Comparison of ENCODE assay signal across 2 cellular contexts in the genomic region with DNA sequence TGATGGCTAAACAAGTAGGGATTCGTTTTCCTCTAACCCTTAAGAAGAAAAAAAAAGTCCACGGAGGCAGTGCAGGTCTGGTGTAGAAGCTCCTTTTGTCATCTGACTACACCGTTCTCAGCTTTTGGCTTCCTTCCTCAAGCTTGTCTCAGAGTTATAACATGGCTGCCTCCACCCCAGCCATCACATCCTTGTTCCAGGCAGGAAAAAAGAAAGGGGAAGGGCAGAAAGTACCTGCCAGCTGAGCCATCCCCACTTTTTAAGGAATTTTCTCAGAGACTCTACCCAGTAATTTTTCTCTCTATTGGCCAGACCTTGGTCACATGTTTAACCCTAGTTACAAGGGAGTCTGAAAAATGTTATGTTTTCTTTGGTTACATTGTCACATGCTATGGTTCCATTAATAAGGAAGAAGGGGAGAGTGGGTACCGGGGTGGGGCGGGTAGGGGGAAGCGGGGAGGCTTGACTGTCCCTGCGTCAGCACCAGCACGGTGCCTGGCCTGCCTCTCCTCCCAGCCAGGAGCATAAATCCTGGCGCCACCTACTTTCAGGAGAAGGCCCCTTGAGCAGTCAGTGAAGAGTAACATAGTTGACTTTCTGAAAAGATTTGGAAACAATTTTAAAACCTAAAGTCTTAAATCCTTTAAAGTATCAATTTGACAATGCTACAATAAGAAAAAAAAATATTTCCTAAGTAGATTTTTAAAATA.
TF ChIP-seq lines count a peak whose summit lies in the region.

No MANE protein-coding gene starts in this region.

TF ChIP-seq in GM23338, 12 proteins besides CTCF, POLR2A, EP300 and RAD21 (continued from another document):
- TF ChIP-seq EZH2 (IDR thresholded peaks at IDR 0.05; ENCODE audit: low read depth, unreplicated experiment) (no peak), POLR2AphosphoS5 (IDR thresholded peaks at IDR 0.05; ENCODE audit: low read depth) (no peak), ZNF114 (CRISPR knock-in tag; IDR thresholded peaks at IDR 0.05) (no peak), JUNB (IDR thresholded peaks at IDR 0.05; ENCODE audit: unreplicated experiment) (no peak), ZNF331 (CRISPR knock-in tag; IDR thresholded peaks at IDR 0.05; ENCODE audit: low read depth) (no peak)
- TF ChIP-seq, protein P1, sequence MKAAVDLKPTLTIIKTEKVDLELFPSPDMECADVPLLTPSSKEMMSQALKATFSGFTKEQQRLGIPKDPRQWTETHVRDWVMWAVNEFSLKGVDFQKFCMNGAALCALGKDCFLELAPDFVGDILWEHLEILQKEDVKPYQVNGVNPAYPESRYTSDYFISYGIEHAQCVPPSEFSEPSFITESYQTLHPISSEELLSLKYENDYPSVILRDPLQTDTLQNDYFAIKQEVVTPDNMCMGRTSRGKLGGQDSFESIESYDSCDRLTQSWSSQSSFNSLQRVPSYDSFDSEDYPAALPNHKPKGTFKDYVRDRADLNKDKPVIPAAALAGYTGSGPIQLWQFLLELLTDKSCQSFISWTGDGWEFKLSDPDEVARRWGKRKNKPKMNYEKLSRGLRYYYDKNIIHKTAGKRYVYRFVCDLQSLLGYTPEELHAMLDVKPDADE (IDR thresholded peaks at IDR 0.05): no peak
- TF ChIP-seq, protein P2, sequence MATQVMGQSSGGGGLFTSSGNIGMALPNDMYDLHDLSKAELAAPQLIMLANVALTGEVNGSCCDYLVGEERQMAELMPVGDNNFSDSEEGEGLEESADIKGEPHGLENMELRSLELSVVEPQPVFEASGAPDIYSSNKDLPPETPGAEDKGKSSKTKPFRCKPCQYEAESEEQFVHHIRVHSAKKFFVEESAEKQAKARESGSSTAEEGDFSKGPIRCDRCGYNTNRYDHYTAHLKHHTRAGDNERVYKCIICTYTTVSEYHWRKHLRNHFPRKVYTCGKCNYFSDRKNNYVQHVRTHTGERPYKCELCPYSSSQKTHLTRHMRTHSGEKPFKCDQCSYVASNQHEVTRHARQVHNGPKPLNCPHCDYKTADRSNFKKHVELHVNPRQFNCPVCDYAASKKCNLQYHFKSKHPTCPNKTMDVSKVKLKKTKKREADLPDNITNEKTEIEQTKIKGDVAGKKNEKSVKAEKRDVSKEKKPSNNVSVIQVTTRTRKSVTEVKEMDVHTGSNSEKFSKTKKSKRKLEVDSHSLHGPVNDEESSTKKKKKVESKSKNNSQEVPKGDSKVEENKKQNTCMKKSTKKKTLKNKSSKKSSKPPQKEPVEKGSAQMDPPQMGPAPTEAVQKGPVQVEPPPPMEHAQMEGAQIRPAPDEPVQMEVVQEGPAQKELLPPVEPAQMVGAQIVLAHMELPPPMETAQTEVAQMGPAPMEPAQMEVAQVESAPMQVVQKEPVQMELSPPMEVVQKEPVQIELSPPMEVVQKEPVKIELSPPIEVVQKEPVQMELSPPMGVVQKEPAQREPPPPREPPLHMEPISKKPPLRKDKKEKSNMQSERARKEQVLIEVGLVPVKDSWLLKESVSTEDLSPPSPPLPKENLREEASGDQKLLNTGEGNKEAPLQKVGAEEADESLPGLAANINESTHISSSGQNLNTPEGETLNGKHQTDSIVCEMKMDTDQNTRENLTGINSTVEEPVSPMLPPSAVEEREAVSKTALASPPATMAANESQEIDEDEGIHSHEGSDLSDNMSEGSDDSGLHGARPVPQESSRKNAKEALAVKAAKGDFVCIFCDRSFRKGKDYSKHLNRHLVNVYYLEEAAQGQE (IDR thresholded peaks at IDR 0.05; ENCODE audit: unreplicated experiment): no peak
- TF ChIP-seq, protein P3, sequence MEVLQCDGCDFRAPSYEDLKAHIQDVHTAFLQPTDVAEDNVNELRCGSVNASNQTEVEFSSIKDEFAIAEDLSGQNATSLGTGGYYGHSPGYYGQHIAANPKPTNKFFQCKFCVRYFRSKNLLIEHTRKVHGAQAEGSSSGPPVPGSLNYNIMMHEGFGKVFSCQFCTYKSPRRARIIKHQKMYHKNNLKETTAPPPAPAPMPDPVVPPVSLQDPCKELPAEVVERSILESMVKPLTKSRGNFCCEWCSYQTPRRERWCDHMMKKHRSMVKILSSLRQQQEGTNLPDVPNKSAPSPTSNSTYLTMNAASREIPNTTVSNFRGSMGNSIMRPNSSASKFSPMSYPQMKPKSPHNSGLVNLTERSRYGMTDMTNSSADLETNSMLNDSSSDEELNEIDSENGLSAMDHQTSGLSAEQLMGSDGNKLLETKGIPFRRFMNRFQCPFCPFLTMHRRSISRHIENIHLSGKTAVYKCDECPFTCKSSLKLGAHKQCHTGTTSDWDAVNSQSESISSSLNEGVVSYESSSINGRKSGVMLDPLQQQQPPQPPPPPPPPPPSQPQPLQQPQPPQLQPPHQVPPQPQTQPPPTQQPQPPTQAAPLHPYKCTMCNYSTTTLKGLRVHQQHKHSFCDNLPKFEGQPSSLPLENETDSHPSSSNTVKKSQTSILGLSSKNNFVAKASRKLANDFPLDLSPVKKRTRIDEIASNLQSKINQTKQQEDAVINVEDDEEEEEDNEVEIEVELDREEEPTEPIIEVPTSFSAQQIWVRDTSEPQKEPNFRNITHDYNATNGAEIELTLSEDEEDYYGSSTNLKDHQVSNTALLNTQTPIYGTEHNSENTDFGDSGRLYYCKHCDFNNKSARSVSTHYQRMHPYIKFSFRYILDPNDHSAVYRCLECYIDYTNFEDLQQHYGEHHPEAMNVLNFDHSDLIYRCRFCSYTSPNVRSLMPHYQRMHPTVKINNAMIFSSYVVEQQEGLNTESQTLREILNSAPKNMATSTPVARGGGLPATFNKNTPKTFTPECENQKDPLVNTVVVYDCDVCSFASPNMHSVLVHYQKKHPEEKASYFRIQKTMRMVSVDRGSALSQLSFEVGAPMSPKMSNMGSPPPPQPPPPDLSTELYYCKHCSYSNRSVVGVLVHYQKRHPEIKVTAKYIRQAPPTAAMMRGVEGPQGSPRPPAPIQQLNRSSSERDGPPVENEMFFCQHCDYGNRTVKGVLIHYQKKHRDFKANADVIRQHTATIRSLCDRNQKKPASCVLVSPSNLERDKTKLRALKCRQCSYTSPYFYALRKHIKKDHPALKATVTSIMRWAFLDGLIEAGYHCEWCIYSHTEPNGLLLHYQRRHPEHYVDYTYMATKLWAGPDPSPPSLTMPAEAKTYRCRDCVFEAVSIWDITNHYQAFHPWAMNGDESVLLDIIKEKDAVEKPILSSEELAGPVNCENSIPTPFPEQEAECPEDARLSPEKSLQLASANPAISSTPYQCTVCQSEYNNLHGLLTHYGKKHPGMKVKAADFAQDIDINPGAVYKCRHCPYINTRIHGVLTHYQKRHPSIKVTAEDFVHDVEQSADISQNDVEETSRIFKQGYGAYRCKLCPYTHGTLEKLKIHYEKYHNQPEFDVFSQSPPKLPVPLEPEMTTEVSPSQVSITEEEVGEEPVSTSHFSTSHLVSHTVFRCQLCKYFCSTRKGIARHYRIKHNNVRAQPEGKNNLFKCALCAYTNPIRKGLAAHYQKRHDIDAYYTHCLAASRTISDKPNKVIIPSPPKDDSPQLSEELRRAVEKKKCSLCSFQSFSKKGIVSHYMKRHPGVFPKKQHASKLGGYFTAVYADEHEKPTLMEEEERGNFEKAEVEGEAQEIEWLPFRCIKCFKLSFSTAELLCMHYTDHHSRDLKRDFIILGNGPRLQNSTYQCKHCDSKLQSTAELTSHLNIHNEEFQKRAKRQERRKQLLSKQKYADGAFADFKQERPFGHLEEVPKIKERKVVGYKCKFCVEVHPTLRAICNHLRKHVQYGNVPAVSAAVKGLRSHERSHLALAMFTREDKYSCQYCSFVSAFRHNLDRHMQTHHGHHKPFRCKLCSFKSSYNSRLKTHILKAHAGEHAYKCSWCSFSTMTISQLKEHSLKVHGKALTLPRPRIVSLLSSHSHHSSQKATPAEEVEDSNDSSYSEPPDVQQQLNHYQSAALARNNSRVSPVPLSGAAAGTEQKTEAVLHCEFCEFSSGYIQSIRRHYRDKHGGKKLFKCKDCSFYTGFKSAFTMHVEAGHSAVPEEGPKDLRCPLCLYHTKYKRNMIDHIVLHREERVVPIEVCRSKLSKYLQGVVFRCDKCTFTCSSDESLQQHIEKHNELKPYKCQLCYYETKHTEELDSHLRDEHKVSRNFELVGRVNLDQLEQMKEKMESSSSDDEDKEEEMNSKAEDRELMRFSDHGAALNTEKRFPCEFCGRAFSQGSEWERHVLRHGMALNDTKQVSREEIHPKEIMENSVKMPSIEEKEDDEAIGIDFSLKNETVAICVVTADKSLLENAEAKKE (CRISPR knock-in tag; IDR thresholded peaks at IDR 0.05): no peak

TF ChIP-seq in GM12891, 5 proteins besides CTCF, POLR2A, EP300 and RAD21 (continued from another document):
- no peak for TF ChIP-seq TAF1 (IDR thresholded peaks at IDR 0.05; ENCODE audit: low read depth, low read length)
